In the genomic region with DNA sequence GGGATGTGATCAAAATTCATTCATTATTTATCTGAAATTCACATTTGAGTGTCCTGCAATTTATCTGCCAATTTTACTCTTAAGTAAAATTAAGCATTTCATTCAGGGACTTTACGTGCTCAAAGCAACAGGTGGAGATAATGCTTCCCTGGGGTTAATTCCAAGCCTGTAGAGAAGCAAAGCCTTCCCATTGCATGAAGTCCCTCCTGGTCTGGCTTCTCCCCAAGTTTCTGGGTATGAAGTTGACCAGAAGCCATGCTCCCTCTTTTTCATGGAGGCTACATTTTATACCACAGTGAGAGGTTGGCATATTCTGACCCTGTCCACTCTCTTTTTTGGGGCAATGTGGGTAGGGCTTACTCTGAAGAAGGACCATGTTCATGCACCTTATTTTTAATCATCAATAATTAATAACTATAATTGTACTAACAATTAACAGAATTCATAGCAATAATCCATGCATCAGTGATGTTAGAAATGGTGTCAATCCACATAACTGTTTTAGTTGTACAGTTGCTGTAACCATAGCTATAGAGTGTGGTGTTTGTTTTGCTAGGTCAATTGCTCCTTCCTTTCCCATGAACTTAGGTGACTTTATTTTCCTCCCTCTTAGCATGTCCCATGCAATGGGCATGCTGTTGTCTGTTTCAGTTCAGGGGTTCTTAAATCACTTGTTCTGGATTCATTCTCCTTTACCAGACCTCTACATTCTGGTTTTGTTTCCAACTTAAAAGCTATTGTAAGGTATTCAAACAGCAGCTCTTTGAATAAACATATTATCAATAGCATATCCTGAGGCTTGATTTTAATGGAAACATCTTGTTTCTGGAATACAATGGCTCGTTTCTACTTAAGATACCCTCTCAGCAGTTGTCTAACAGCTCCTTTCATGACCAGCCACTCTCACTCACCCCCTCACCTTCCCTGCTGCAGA, we compare ENCODE assay signal across 11 cellular contexts. TPM values are rescaled to one million over a fixed set of nuclear protein-coding genes. Genes with fewer than 3 reads are reported as not detected.
DNase-seq lines count a peak whose midpoint lies in the region; ATAC-seq, FAIRE-seq and TF ChIP-seq lines count a peak whose summit lies in the region.
"Had no signal": no experiment of that assay in that cellular context is flagged by ENCODE, and none has a peak within 500 bp of the region (broad histone marks: within the 10 kb centered on the region; RNA-seq: fewer than 3 reads in every experiment).

No MANE protein-coding gene starts in this region.

- WGBS in HUES64, result 46% methylated on average over 2 of the region's 2 CpGs
- 32 to 43% methylated on average over 2 of the region's 2 CpGs for WGBS in esophagus, 2 donors

- H3K36me3 Mint-ChIP-seq in nephron progenitor cell (ENCODE audit: low read depth), result peaks cover 18% of the 10 kb centered on the region
- H3K36me3 Mint-ChIP-seq: IgD-negative memory B cell, memory B cell had no signal

- no peak for TF ChIP-seq CTCF in nephron progenitor cell (IDR thresholded peaks at IDR 0.05)

- H3K4me1 Mint-ChIP-seq in nephron progenitor cell, result peaks cover 33% of the 10 kb centered on the region

- H3K4me1 ChIP-seq in HUES64 (ENCODE audit: insufficient read depth, low read length) (peaks cover 17% of the 10 kb centered on the region), esophagus (ENCODE audit: control insufficient read depth in 2 of 2, insufficient read depth in 2 of 2, low read length in 1 of 2) (no peaks in the 10 kb centered on the region)

- no peak overlapping the region for H3K27ac Mint-ChIP-seq in nephron progenitor cell
- H3K27ac Mint-ChIP-seq: IgD-negative memory B cell, memory B cell had no signal

- ATAC-seq in esophagus mucosa, result no peak
- ATAC-seq: activated CD4-positive, CD25-positive, alpha-beta regulatory T cell treated with anti-CD3 and anti-CD28 coated beads, Interleukin-2, amount 50 U/mL, for 24 hours had no signal

- H3K9me3 ChIP-seq in HUES64 (ENCODE audit: insufficient read depth, low read depth, low read length) (no peaks in the 10 kb centered on the region), esophagus (ENCODE audit: control insufficient read depth in 2 of 2, insufficient read depth in 1 of 2, low read depth in 1 of 2, low read length in 1 of 2) (no peaks in the 10 kb centered on the region)

- DNase-seq in AG20443 (ENCODE audit: low spot score) (peak; percentile 50), nephron progenitor cell (no peak), RCC 7860 (ENCODE audit: low spot score) (no peak), middle frontal gyrus (ENCODE audit: extremely low spot score, low spot score) (no peak)
- no peak for DNase-seq in NK-92 treated with Interleukin-12 subunit alpha and Interleukin-12 subunit beta, amount 100 ng/mL, for 24 hours (lab: John Stamatoyannopoulos, UW)

- H3K27ac ChIP-seq in HUES64 (ENCODE audit: low read depth, low read length) (no peak overlapping the region), esophagus (ENCODE audit: low read depth in 2 of 2, low read length in 1 of 2) (peak overlapping the region; percentile 80 to 88)

- peaks cover 58% of the 10 kb centered on the region for H3K27me3 Mint-ChIP-seq in nephron progenitor cell (ENCODE audit: low read depth, poor library complexity)

- peak overlapping the region; percentile 74 for H3K4me3 ChIP-seq in HUES64 (ENCODE audit: low read length)
- H3K4me3 ChIP-seq in esophagus (ENCODE audit: low read depth in 1 of 2, low read length in 2 of 2), result peak overlapping the region; percentile 58 to 83

- peaks cover 38% of the 10 kb centered on the region for H3K27me3 ChIP-seq in HUES64 (ENCODE audit: insufficient read depth, low read length)
- H3K27me3 ChIP-seq in esophagus (ENCODE audit: control insufficient read depth in 1 of 2, insufficient read depth in 2 of 2, low read length in 2 of 2), result no peaks in the 10 kb centered on the region

- no peak for FAIRE-seq in RCC 7860 (lab: Jason Lieb, UNC)

- peak overlapping the region; percentile 89 for H3K4me3 Mint-ChIP-seq in nephron progenitor cell

- H3K36me3 ChIP-seq in HUES64 (ENCODE audit: insufficient read depth, low read length) (no peaks in the 10 kb centered on the region), esophagus (ENCODE audit: control insufficient read depth in 2 of 2, insufficient read depth in 2 of 2, low read length in 1 of 2) (no peaks in the 10 kb centered on the region)

- no peak overlapping the region for H3K9ac ChIP-seq in HUES64 (ENCODE audit: low read depth, low read length)

- peaks cover 14% of the 10 kb centered on the region for H3K9me3 Mint-ChIP-seq in nephron progenitor cell
- H3K9me3 Mint-ChIP-seq: memory B cell had no signal

RNA-seq across cellular contexts. Expression of a gene that starts 1.5 kb away (rescaled TPM):
- 1.2 TPM for polyA plus RNA-seq in HUES64 (2013, experiment 1 of 2)
- polyA plus RNA-seq in HUES64 (2013, experiment 2 of 2), result 1.7 TPM
- polyA plus RNA-seq in esophagus, result 10 to 100 TPM; 10.9 to 13.6 TPM
- 8.0 TPM for total RNA-seq in esophagus mucosa
- polyA plus RNA-seq: IgD-negative memory B cell had no signal
